Comparison of ENCODE assay signal across 15 cellular contexts in the genomic region with DNA sequence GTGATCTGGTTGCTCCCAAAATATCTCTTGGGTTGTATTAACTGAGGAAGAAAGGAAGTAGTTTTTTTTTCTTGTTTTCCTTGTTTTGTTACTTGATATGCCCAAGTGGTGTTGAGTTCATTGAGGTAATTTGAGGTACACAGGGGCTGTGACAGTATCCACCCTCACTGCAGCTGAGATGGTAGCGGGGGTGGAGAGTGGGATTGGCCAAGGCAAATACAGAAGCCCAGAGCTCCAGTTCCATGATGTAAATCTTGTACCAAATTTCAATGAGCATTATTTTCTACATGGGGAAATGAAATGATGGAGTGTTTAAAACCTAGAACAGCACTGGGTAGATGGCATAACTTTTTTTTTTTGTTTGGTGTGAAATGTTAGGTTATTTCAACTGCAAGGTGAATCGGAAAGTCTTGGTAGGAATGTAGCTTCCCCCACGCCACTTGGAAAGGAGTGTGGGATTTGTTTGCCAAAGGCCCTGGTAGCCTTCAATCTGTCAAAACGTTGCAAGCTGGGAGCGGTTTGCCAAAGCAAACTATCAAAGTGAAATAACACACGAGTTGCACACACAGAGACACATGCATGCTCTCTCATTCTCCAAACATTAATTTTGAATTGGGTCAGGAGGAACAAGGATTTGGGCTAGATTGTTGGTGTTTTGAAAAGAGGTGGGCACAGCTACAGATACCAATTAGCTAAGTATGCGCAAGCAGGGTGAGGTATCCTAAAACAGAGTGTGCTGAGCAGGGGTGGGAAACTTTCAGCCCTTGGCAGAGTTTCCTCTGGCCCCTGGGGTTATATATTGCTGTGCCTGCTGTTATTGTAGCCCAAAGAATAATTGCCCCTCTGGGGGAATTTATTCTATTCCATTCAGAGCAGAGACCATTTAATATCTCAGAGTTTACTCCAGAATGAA. TPM values are rescaled to one million over a fixed set of nuclear protein-coding genes. Genes with fewer than 3 reads are reported as not detected.
DNase-seq lines count a peak whose midpoint lies in the region; ATAC-seq, FAIRE-seq and TF ChIP-seq lines count a peak whose summit lies in the region.
"Had no signal": no experiment of that assay in that cellular context is flagged by ENCODE, and none has a peak within 500 bp of the region (broad histone marks: within the 10 kb centered on the region; RNA-seq: fewer than 3 reads in every experiment).

No MANE protein-coding gene starts in this region.

- no peak overlapping the region for H3K9ac ChIP-seq in astrocyte (ENCODE audit: low read length)

- H3K36me3 Mint-ChIP-seq in astrocyte (ENCODE audit: low read depth, unreplicated experiment): no peaks in the 10 kb centered on the region

- no peaks in the 10 kb centered on the region for H3K9me3 ChIP-seq in astrocyte (ENCODE audit: insufficient read depth, low read depth, low read length)
- H3K9me3 ChIP-seq in right atrium auricular region: no peaks in the 10 kb centered on the region
- H3K9me3 ChIP-seq: transverse colon had no signal

- H3K4me1 ChIP-seq in astrocyte (ENCODE audit: insufficient read depth, low read length) (peaks cover 13% of the 10 kb centered on the region), right atrium auricular region (peaks cover 0 to 70% of the 10 kb centered on the region in 2 donors)

- peak overlapping the region; percentile 21 for H3K4me2 ChIP-seq in astrocyte (ENCODE audit: low read length)
- H3K4me2 ChIP-seq: hepatocyte had no signal

- no peak overlapping the region for H2AFZ ChIP-seq in astrocyte (ENCODE audit: low read depth, low read length)
- H2AFZ ChIP-seq: hepatocyte had no signal

- H3K36me3 ChIP-seq in astrocyte (ENCODE audit: insufficient read depth, low read length) (no peaks in the 10 kb centered on the region), right atrium auricular region (no peaks in the 10 kb centered on the region)
- H3K36me3 ChIP-seq: transverse colon had no signal

- no peaks in the 10 kb centered on the region for H4K20me1 ChIP-seq in astrocyte (ENCODE audit: insufficient read depth, low read length)

- H3K27me3 ChIP-seq in astrocyte (ENCODE audit: insufficient read depth, low read length): no peaks in the 10 kb centered on the region
- H3K27me3 ChIP-seq in right atrium auricular region: no peaks in the 10 kb centered on the region
- H3K27me3 ChIP-seq: hepatocyte, transverse colon had no signal

- H3K27ac Mint-ChIP-seq in astrocyte (ENCODE audit: unreplicated experiment): no peak overlapping the region
- H3K27ac Mint-ChIP-seq: activated naive CD4-positive, alpha-beta T cell treated with anti-CD3 and anti-CD28 coated beads for 36 hours had no signal

- no peak for TF ChIP-seq CTCF in astrocyte (IDR thresholded peaks at IDR 0.05; ENCODE audit: insufficient read depth, low read depth, low read length)
- no peak for TF ChIP-seq CTCF in right atrium auricular region (IDR thresholded peaks at IDR 0.05)

- ATAC-seq in sciatic nerve (peak; percentile 78), HG03469 (IDR thresholded peaks at IDR 0.05; ENCODE audit: unreplicated experiment) (no peak)

- H3K4me3 ChIP-seq in astrocyte (ENCODE audit: insufficient read depth, low read depth, low read length) (no peak overlapping the region), right atrium auricular region (no peak overlapping the region)
- H3K4me3 ChIP-seq: hepatocyte, transverse colon had no signal

- peaks cover 2% of the 10 kb centered on the region for H3K4me1 Mint-ChIP-seq in astrocyte (ENCODE audit: low read depth, unreplicated experiment)

- peak; percentile 3 for DNase-seq in NCI-H1092 (lab: John Stamatoyannopoulos, UW)
- no peak for DNase-seq in astrocyte (ENCODE audit: low read depth)
- no peak for DNase-seq in right atrium auricular region (ENCODE audit: low spot score)
- no peak for DNase-seq in sciatic nerve (ENCODE audit: low spot score)
- no peak for DNase-seq in DMS153 (lab: John Stamatoyannopoulos, UW)
- no peak for DNase-seq in cortex of kidney (lab: John Stamatoyannopoulos, UW)
- no peak for DNase-seq in HTR-8/SVneo (ENCODE audit: insufficient read length, low spot score)
- DNase-seq: activated naive CD4-positive, alpha-beta T cell treated with anti-CD3 and anti-CD28 coated beads for 36 hours; cerebellar nuclear complex; nucleus accumbens; stimulated activated CD4-positive, alpha-beta T cell treated with anti-CD3 and anti-CD28 coated beads, Interleukin-15, amount 100 ng/mL, for 24 hours; transverse colon had no signal

- H3K4me3 Mint-ChIP-seq in astrocyte (ENCODE audit: unreplicated experiment): no peak overlapping the region
- H3K4me3 Mint-ChIP-seq: activated naive CD4-positive, alpha-beta T cell treated with anti-CD3 and anti-CD28 coated beads for 36 hours had no signal

- FAIRE-seq in astrocyte (lab: Jason Lieb, UNC) (no peak), HTR-8/SVneo (lab: Jason Lieb, UNC) (no peak)

- no peak overlapping the region for H3K27ac ChIP-seq in astrocyte (ENCODE audit: low read depth, low read length)
- H3K27ac ChIP-seq in right atrium auricular region: peak overlapping the region; percentile 85 to 86
- H3K27ac ChIP-seq: hepatocyte, HL-60, transverse colon had no signal

- peaks cover 5% of the 10 kb centered on the region for H3K27me3 Mint-ChIP-seq in astrocyte (ENCODE audit: low read depth, unreplicated experiment)

- H3K79me2 ChIP-seq in astrocyte (ENCODE audit: insufficient read depth, low read length): no peaks in the 10 kb centered on the region
- H3K79me2 ChIP-seq: hepatocyte had no signal

- intact Hi-C loops in sciatic nerve (cut with DNase I): no loop called here

- H3K9me3 Mint-ChIP-seq in astrocyte (ENCODE audit: unreplicated experiment): peaks cover 8% of the 10 kb centered on the region
- H3K9me3 Mint-ChIP-seq: activated naive CD4-positive, alpha-beta T cell treated with anti-CD3 and anti-CD28 coated beads for 36 hours had no signal

RNA-seq across cellular contexts. Expression of a gene that starts 34.6 kb away (rescaled TPM):
- total RNA-seq in astrocyte: 0.99 and 2.5 TPM in 2 replicates
- total RNA-seq in right atrium auricular region: 10 to 100 TPM; 41.2 to 85.3 TPM
- total RNA-seq in sciatic nerve: 21.1 TPM
- total RNA-seq: activated naive CD4-positive, alpha-beta T cell treated with anti-CD3 and anti-CD28 coated beads for 36 hours had no signal
